Comparison of ENCODE assay signal across 1 cellular context in genomic region chr12:76560083-76560491, GRCh38.
TF ChIP-seq lines count a peak whose summit lies in the region.

No MANE protein-coding gene starts in this region.

TF ChIP-seq in HepG2, 621 proteins besides CTCF, POLR2A, EP300 and RAD21 (continued from another document and continues in another):
- TF ChIP-seq TEF (CRISPR knock-in tag; IDR thresholded peaks at IDR 0.05) (0 out of 2 replicates have a peak, but pooled peaks have one; percentile 78), FOXJ3 (CRISPR knock-in tag; IDR thresholded peaks at IDR 0.05; ENCODE audit: borderline replicate concordance) (peak; percentile 83), ZNF317 (CRISPR knock-in tag; IDR thresholded peaks at IDR 0.05) (peak; percentile 10; the same call in 1 of the 2 replicates), PLSCR1 (CRISPR knock-in tag; IDR thresholded peaks at IDR 0.05; ENCODE audit: borderline replicate concordance) (no peak), MTF1 (CRISPR knock-in tag; IDR thresholded peaks at IDR 0.05) (0 out of 2 replicates have a peak, but pooled peaks have one; percentile 41), ELF1 (CRISPR knock-in tag; IDR thresholded peaks at IDR 0.05) (0 out of 2 replicates have a peak, but pooled peaks have one; percentile 27), JUNB (CRISPR knock-in tag; IDR thresholded peaks at IDR 0.05; ENCODE audit: borderline replicate concordance) (0 out of 2 replicates have a peak, but pooled peaks have one; percentile 41), ZNF367 (CRISPR knock-in tag; IDR thresholded peaks at IDR 0.05; ENCODE audit: borderline replicate concordance) (0 out of 2 replicates have a peak, but pooled peaks have one; percentile 6), XBP1 (CRISPR knock-in tag; IDR thresholded peaks at IDR 0.05) (peak; percentile 77; the same call in 1 of the 2 replicates), ATF1 (CRISPR knock-in tag; IDR thresholded peaks at IDR 0.05) (no peak), ZSCAN20 (CRISPR knock-in tag; IDR thresholded peaks at IDR 0.05; ENCODE audit: borderline replicate concordance) (0 out of 2 replicates have a peak, but pooled peaks have one; percentile 42), ZNF841 (CRISPR knock-in tag; IDR thresholded peaks at IDR 0.05; ENCODE audit: borderline replicate concordance) (0 out of 2 replicates have a peak, but pooled peaks have one; percentile 42), SAP130 (CRISPR knock-in tag; IDR thresholded peaks at IDR 0.05; ENCODE audit: low read depth) (no peak), SIX1 (CRISPR knock-in tag; IDR thresholded peaks at IDR 0.05; ENCODE audit: borderline replicate concordance) (no peak), ZSCAN21 (CRISPR knock-in tag; IDR thresholded peaks at IDR 0.05; ENCODE audit: borderline replicate concordance) (no peak), KAT8 (CRISPR knock-in tag; IDR thresholded peaks at IDR 0.05) (no peak), DR1 (CRISPR knock-in tag; IDR thresholded peaks at IDR 0.05) (peak; percentile 8; the same call in 1 of the 2 replicates), KAT7 (CRISPR knock-in tag; IDR thresholded peaks at IDR 0.05; ENCODE audit: borderline replicate concordance) (0 out of 2 replicates have a peak, but pooled peaks have one; percentile 11), ZSCAN29 (CRISPR knock-in tag; conservative IDR thresholded peaks at IDR 0.05) (0 out of 2 replicates have a peak, but pooled peaks have one; percentile 43), KLF16 (CRISPR knock-in tag; IDR thresholded peaks at IDR 0.05) (0 out of 4 replicates have a peak, but pooled peaks of 1 of the 2 experiments have one; percentile 30), ZNF225 (CRISPR knock-in tag; IDR thresholded peaks at IDR 0.05) (no peak), MIER3 (CRISPR knock-in tag; IDR thresholded peaks at IDR 0.05; ENCODE audit: borderline replicate concordance) (0 out of 2 replicates have a peak, but pooled peaks have one; percentile 14), ZNF24 (IDR thresholded peaks at IDR 0.05) (0 out of 2 replicates have a peak, but pooled peaks have one; percentile 2), MLLT10 (CRISPR knock-in tag; IDR thresholded peaks at IDR 0.05) (no peak), ELF4 (CRISPR knock-in tag; IDR thresholded peaks at IDR 0.05; ENCODE audit: borderline replicate concordance) (peak; percentile 63; the same call in 1 of the 2 replicates), TGIF2 (CRISPR knock-in tag; IDR thresholded peaks at IDR 0.05) (0 out of 2 replicates have a peak, but pooled peaks have one; percentile 2), SOX5 (CRISPR knock-in tag; IDR thresholded peaks at IDR 0.05; ENCODE audit: borderline replicate concordance) (0 out of 2 replicates have a peak, but pooled peaks have one; percentile 3), FOXA1 (IDR thresholded peaks at IDR 0.05) (no peak), FOXA1 (CRISPR knock-in tag; IDR thresholded peaks at IDR 0.05) (no peak), SUZ12 (IDR thresholded peaks at IDR 0.05; ENCODE audit: low read depth, low read length) (no peak), ZBTB10 (CRISPR knock-in tag; IDR thresholded peaks at IDR 0.05; ENCODE audit: borderline replicate concordance) (peak; percentile 82; the same call in 1 of the 2 replicates), ZFP82 (CRISPR knock-in tag; IDR thresholded peaks at IDR 0.05; ENCODE audit: borderline replicate concordance) (0 out of 2 replicates have a peak, but pooled peaks have one; percentile 6)
- TF ChIP-seq, protein P1, sequence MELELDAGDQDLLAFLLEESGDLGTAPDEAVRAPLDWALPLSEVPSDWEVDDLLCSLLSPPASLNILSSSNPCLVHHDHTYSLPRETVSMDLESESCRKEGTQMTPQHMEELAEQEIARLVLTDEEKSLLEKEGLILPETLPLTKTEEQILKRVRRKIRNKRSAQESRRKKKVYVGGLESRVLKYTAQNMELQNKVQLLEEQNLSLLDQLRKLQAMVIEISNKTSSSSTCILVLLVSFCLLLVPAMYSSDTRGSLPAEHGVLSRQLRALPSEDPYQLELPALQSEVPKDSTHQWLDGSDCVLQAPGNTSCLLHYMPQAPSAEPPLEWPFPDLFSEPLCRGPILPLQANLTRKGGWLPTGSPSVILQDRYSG (CRISPR knock-in tag; IDR thresholded peaks at IDR 0.05) = peak; percentile 57; the same call in 1 of the 2 replicates
- TF ChIP-seq, protein P2, sequence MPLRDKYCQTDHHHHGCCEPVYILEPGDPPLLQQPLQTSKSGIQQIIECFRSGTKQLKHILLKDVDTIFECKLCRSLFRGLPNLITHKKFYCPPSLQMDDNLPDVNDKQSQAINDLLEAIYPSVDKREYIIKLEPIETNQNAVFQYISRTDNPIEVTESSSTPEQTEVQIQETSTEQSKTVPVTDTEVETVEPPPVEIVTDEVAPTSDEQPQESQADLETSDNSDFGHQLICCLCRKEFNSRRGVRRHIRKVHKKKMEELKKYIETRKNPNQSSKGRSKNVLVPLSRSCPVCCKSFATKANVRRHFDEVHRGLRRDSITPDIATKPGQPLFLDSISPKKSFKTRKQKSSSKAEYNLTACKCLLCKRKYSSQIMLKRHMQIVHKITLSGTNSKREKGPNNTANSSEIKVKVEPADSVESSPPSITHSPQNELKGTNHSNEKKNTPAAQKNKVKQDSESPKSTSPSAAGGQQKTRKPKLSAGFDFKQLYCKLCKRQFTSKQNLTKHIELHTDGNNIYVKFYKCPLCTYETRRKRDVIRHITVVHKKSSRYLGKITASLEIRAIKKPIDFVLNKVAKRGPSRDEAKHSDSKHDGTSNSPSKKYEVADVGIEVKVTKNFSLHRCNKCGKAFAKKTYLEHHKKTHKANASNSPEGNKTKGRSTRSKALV (CRISPR knock-in tag; IDR thresholded peaks at IDR 0.05) = peak; percentile 45; the same call in 1 of the 2 replicates
- TF ChIP-seq, protein P3, sequence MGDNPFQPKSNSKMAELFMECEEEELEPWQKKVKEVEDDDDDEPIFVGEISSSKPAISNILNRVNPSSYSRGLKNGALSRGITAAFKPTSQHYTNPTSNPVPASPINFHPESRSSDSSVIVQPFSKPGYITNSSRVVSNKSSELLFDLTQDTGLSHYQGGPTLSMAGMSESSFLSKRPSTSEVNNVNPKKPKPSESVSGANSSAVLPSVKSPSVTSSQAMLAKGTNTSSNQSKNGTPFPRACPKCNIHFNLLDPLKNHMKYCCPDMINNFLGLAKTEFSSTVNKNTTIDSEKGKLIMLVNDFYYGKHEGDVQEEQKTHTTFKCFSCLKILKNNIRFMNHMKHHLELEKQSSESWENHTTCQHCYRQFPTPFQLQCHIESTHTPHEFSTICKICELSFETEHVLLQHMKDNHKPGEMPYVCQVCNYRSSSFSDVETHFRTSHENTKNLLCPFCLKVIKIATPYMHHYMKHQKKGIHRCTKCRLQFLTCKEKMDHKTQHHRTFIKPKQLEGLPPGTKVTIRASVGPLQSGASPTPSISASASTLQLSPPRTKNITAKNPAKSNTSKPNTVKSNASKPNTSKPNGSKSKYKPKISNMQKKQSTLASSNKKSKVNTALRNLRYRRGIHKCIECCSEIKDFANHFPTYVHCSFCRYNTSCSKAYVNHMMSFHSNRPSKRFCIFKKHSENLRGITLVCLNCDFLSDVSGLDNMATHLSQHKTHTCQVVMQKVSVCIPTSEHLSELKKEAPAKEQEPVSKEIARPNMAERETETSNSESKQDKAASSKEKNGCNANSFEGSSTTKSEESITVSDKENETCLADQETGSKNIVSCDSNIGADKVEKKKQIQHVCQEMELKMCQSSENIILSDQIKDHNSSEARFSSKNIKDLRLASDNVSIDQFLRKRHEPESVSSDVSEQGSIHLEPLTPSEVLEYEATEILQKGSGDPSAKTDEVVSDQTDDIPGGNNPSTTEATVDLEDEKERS (CRISPR knock-in tag; IDR thresholded peaks at IDR 0.05) = 0 out of 2 replicates have a peak, but pooled peaks have one; percentile 1
- TF ChIP-seq, protein P4, sequence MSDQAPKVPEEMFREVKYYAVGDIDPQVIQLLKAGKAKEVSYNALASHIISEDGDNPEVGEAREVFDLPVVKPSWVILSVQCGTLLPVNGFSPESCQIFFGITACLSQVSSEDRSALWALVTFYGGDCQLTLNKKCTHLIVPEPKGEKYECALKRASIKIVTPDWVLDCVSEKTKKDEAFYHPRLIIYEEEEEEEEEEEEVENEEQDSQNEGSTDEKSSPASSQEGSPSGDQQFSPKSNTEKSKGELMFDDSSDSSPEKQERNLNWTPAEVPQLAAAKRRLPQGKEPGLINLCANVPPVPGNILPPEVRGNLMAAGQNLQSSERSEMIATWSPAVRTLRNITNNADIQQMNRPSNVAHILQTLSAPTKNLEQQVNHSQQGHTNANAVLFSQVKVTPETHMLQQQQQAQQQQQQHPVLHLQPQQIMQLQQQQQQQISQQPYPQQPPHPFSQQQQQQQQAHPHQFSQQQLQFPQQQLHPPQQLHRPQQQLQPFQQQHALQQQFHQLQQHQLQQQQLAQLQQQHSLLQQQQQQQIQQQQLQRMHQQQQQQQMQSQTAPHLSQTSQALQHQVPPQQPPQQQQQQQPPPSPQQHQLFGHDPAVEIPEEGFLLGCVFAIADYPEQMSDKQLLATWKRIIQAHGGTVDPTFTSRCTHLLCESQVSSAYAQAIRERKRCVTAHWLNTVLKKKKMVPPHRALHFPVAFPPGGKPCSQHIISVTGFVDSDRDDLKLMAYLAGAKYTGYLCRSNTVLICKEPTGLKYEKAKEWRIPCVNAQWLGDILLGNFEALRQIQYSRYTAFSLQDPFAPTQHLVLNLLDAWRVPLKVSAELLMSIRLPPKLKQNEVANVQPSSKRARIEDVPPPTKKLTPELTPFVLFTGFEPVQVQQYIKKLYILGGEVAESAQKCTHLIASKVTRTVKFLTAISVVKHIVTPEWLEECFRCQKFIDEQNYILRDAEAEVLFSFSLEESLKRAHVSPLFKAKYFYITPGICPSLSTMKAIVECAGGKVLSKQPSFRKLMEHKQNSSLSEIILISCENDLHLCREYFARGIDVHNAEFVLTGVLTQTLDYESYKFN (CRISPR knock-in tag; conservative IDR thresholded peaks at IDR 0.05) = 0 out of 2 replicates have a peak, but pooled peaks have one; percentile 14
- TF ChIP-seq, protein P5, sequence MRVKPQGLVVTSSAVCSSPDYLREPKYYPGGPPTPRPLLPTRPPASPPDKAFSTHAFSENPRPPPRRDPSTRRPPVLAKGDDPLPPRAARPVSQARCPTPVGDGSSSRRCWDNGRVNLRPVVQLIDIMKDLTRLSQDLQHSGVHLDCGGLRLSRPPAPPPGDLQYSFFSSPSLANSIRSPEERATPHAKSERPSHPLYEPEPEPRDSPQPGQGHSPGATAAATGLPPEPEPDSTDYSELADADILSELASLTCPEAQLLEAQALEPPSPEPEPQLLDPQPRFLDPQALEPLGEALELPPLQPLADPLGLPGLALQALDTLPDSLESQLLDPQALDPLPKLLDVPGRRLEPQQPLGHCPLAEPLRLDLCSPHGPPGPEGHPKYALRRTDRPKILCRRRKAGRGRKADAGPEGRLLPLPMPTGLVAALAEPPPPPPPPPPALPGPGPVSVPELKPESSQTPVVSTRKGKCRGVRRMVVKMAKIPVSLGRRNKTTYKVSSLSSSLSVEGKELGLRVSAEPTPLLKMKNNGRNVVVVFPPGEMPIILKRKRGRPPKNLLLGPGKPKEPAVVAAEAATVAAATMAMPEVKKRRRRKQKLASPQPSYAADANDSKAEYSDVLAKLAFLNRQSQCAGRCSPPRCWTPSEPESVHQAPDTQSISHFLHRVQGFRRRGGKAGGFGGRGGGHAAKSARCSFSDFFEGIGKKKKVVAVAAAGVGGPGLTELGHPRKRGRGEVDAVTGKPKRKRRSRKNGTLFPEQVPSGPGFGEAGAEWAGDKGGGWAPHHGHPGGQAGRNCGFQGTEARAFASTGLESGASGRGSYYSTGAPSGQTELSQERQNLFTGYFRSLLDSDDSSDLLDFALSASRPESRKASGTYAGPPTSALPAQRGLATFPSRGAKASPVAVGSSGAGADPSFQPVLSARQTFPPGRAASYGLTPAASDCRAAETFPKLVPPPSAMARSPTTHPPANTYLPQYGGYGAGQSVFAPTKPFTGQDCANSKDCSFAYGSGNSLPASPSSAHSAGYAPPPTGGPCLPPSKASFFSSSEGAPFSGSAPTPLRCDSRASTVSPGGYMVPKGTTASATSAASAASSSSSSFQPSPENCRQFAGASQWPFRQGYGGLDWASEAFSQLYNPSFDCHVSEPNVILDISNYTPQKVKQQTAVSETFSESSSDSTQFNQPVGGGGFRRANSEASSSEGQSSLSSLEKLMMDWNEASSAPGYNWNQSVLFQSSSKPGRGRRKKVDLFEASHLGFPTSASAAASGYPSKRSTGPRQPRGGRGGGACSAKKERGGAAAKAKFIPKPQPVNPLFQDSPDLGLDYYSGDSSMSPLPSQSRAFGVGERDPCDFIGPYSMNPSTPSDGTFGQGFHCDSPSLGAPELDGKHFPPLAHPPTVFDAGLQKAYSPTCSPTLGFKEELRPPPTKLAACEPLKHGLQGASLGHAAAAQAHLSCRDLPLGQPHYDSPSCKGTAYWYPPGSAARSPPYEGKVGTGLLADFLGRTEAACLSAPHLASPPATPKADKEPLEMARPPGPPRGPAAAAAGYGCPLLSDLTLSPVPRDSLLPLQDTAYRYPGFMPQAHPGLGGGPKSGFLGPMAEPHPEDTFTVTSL (CRISPR knock-in tag; IDR thresholded peaks at IDR 0.05; ENCODE audit: borderline replicate concordance) = 0 out of 2 replicates have a peak, but pooled peaks have one; percentile 8
